Comparison of ENCODE assay signal across 28 cellular contexts in the genomic region with DNA sequence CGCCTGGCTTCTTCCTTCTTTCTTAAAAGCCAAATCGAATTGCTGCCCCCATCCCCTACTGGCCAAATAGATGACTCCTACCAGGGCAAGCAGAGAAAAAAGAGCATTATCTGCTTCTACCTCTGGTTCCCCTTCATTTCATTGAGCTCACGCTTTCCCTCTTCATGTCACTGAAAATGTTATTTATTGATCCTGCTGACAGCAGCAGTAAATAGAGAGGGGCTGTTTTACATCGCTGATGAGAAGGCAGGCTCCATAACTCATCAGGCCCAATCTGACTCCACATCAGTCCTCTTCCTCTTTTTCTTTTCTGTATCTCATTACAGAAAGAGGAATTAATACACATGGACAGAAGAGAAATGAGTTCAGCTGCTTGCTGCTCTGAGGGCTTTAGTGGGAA.
"Had no signal": no experiment of that assay in that cellular context is flagged by ENCODE, and none has a peak within 500 bp of the region (broad histone marks: within the 10 kb centered on the region; RNA-seq: fewer than 3 reads in every experiment).

No MANE protein-coding gene starts in this region.

- H3K36me3 ChIP-seq: ascending aorta had no signal

- ATAC-seq: activated naive CD4-positive, alpha-beta T cell treated with anti-CD3 and anti-CD28 coated beads, Interleukin-2, amount 50 U/mL, for 72 hours; activated naive CD8-positive, alpha-beta T cell treated with anti-CD3 and anti-CD28 coated beads, Interleukin-2, amount 50 U/mL, for 24 hours; activated T-cell treated with anti-CD3 and anti-CD28 coated beads, Interleukin-2, amount 50 U/mL, for 4 hours; body of pancreas; T-helper 17 cell had no signal

- H3K4me3 Mint-ChIP-seq: activated B cell treated with CpG ODN at 0.5 μM for 24 hours; activated CD4-positive, alpha-beta memory T cell treated with anti-CD3 and anti-CD28 coated beads for 36 hours; activated CD4-positive, alpha-beta T cell treated with anti-CD3 and anti-CD28 coated beads, Interleukin-2, amount 10 ng/mL, durations not matched to agents 7 days and 5 days; activated naive CD8-positive, alpha-beta T cell treated with anti-CD3 and anti-CD28 coated beads, Interleukin-2, amount 50 U/mL, for 24 hours; activated T-cell treated with anti-CD3 and anti-CD28 coated beads, Interleukin-2, amount 50 U/mL, for 4 hours; T-helper 17 cell had no signal

- H3K36me3 Mint-ChIP-seq: activated CD4-positive, alpha-beta memory T cell treated with anti-CD3 and anti-CD28 coated beads for 36 hours had no signal

- H3K9me3 ChIP-seq: ascending aorta, body of pancreas, SK-N-SH had no signal

- DNase-seq: activated B cell treated with CpG ODN at 0.5 μM for 24 hours; activated CD4-positive, alpha-beta memory T cell treated with anti-CD3 and anti-CD28 coated beads for 36 hours; activated CD4-positive, alpha-beta T cell treated with anti-CD3 and anti-CD28 coated beads, Interleukin-2, amount 10 ng/mL, durations not matched to agents 7 days and 5 days; activated CD8-positive, alpha-beta memory T cell treated with anti-CD3 and anti-CD28 coated beads for 24 hours; activated effector memory CD4-positive, alpha-beta T cell treated with anti-CD3 and anti-CD28 coated beads, Interleukin-2, amount 50 U/mL, for 16 hours; activated naive CD4-positive, alpha-beta T cell treated with Interleukin-2 at 50 U/mL for 16 hours; activated naive CD8-positive, alpha-beta T cell treated with anti-CD3 and anti-CD28 coated beads, Interleukin-2, amount 50 U/mL, for 24 hours; activated T-cell treated with anti-CD3 and anti-CD28 coated beads, Interleukin-2, amount 50 U/mL, for 4 hours; amniotic stem cell; body of pancreas; central memory CD4-positive, alpha-beta T cell; MM.1S; NCI-H1092 treated with DMSO at 0.1 percent for 48 hours; NCI-H1436; NCI-H1694 treated with DMSO at 0.1 percent for 48 hours; NCI-H2029 treated with DMSO at 0.1 percent for 48 hours; NCI-H345; NCI-H510A; NCI-H526 treated with DMSO at 0.1 percent for 48 hours; NCI-H82; SIG-M5; SK-N-SH; T-helper 17 cell; T-helper 9 cell had no signal

- H3K27ac ChIP-seq: ascending aorta, body of pancreas had no signal

- H3K4me2 ChIP-seq: SK-N-SH had no signal

- H3K27me3 Mint-ChIP-seq: activated CD4-positive, alpha-beta memory T cell treated with anti-CD3 and anti-CD28 coated beads for 36 hours; activated CD4-positive, alpha-beta T cell treated with anti-CD3 and anti-CD28 coated beads, Interleukin-2, amount 10 ng/mL, durations not matched to agents 7 days and 5 days; activated naive CD8-positive, alpha-beta T cell treated with anti-CD3 and anti-CD28 coated beads, Interleukin-2, amount 50 U/mL, for 24 hours; T-helper 17 cell had no signal

- H3K9ac ChIP-seq: SK-N-SH had no signal

- H3K4me1 Mint-ChIP-seq: activated naive CD8-positive, alpha-beta T cell treated with anti-CD3 and anti-CD28 coated beads, Interleukin-2, amount 50 U/mL, for 24 hours had no signal

- H3K27ac Mint-ChIP-seq: activated B cell treated with CpG ODN at 0.5 μM for 24 hours; activated CD4-positive, alpha-beta memory T cell treated with anti-CD3 and anti-CD28 coated beads for 36 hours; activated CD4-positive, alpha-beta T cell treated with anti-CD3 and anti-CD28 coated beads, Interleukin-2, amount 10 ng/mL, durations not matched to agents 7 days and 5 days; activated naive CD4-positive, alpha-beta T cell treated with anti-CD3 and anti-CD28 coated beads, Interleukin-2, amount 50 U/mL, for 72 hours; activated naive CD8-positive, alpha-beta T cell treated with anti-CD3 and anti-CD28 coated beads, Interleukin-2, amount 50 U/mL, for 24 hours; T-helper 17 cell had no signal

- H3K4me3 ChIP-seq: ascending aorta, body of pancreas had no signal

- FAIRE-seq: bronchial epithelial cell, TTC549 had no signal

- H3K27me3 ChIP-seq: ascending aorta, body of pancreas had no signal

- H3K4me1 ChIP-seq: body of pancreas had no signal
